Comparison of ENCODE assay signal across 35 cellular contexts in the genomic region with DNA sequence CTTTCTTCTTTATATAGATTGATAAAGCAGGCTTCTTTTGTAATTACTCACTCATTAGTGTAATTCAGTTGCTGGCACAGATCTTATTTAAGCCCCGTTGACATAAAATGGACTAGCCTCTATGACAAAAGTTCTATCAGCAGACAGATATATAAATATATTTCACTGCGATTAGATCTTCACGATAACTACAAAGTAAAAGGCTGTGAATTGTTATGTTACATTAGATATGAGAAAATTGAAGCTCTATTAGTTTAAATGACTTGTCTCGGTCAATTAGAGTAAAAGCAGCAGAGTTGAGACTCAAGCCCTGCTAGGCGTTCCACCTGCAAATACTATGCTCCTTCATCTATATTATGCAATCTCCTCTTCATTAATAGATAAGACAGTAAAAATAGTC.
"Had no signal": no experiment of that assay in that cellular context is flagged by ENCODE, and none has a peak within 500 bp of the region (broad histone marks: within the 10 kb centered on the region; RNA-seq: fewer than 3 reads in every experiment).

No MANE protein-coding gene starts in this region.

- FAIRE-seq: colon had no signal

- H3K9me3 Mint-ChIP-seq: activated B cell treated with CpG ODN at 0.5 μM for 24 hours; activated CD8-positive, alpha-beta T cell treated with anti-CD3 and anti-CD28 coated beads for 36 hours; activated naive CD4-positive, alpha-beta T cell treated with anti-CD3 and anti-CD28 coated beads, Interleukin-2, amount 50 U/mL, for 24 hours; activated naive CD8-positive, alpha-beta T cell treated with anti-CD3 and anti-CD28 coated beads for 36 hours; activated naive CD8-positive, alpha-beta T cell treated with anti-CD3 and anti-CD28 coated beads, Interleukin-2, amount 50 U/mL, for 24 hours; activated T-helper 1 cell treated with anti-CD3 and anti-CD28 coated beads, Interleukin-12 subunit alpha, Interleukin-12 subunit beta, Interleukin-2, Interleukin-4 antibody, amounts not matched to agents 30 ng/mL and 10 ng/mL and 1 ng/mL, durations not matched to agents 14 hours and 24 hours and 36 hours; activated T-helper 2 cell treated with anti-CD3 and anti-CD28 coated beads, Interferon-gamma antibody, Interleukin-2, Interleukin-4, amounts not matched to agents 10 μg/mL and 5 μg/mL and 100 μg/mL, durations not matched to agents 14 hours and 24 hours and 36 hours; T-helper 2 cell treated with Interferon-gamma antibody and Interleukin-4, amounts not matched to agents 5 μg/mL and 100 μg/mL, for 36 hours had no signal

- H3K27me3 Mint-ChIP-seq: activated B cell treated with CpG ODN at 0.5 μM for 24 hours; activated CD8-positive, alpha-beta T cell treated with anti-CD3 and anti-CD28 coated beads for 36 hours; activated naive CD4-positive, alpha-beta T cell treated with anti-CD3 and anti-CD28 coated beads, Interleukin-2, amount 50 U/mL, for 24 hours; activated naive CD8-positive, alpha-beta T cell treated with anti-CD3 and anti-CD28 coated beads for 36 hours; activated naive CD8-positive, alpha-beta T cell treated with anti-CD3 and anti-CD28 coated beads, Interleukin-2, amount 50 U/mL, for 24 hours; effector memory CD8-positive, alpha-beta T cell; T-helper 17 cell had no signal

- H3K27ac ChIP-seq: adrenal gland, body of pancreas, esophagus squamous epithelium, gastroesophageal sphincter, heart right ventricle, WERI-Rb-1 had no signal

- H3K27me3 ChIP-seq: adrenal gland, body of pancreas, esophagus squamous epithelium, gastroesophageal sphincter, heart right ventricle had no signal

- H3K4me1 ChIP-seq: adrenal gland, body of pancreas, esophagus squamous epithelium, gastroesophageal sphincter, heart right ventricle had no signal

- H3K27ac Mint-ChIP-seq: activated B cell treated with CpG ODN at 0.5 μM for 24 hours; activated CD8-positive, alpha-beta T cell treated with anti-CD3 and anti-CD28 coated beads for 36 hours; activated naive CD4-positive, alpha-beta T cell treated with anti-CD3 and anti-CD28 coated beads for 36 hours; activated naive CD4-positive, alpha-beta T cell treated with anti-CD3 and anti-CD28 coated beads, Interleukin-2, amount 50 U/mL, for 24 hours; activated naive CD8-positive, alpha-beta T cell treated with anti-CD3 and anti-CD28 coated beads for 36 hours; activated naive CD8-positive, alpha-beta T cell treated with anti-CD3 and anti-CD28 coated beads, Interleukin-2, amount 50 U/mL, for 24 hours; activated T-helper 1 cell treated with anti-CD3 and anti-CD28 coated beads, Interleukin-12 subunit alpha, Interleukin-12 subunit beta, Interleukin-2, Interleukin-4 antibody, amounts not matched to agents 30 ng/mL and 10 ng/mL and 1 ng/mL, durations not matched to agents 14 hours and 24 hours and 36 hours; activated T-helper 2 cell treated with anti-CD3 and anti-CD28 coated beads, Interferon-gamma antibody, Interleukin-2, Interleukin-4, amounts not matched to agents 10 μg/mL and 5 μg/mL and 100 μg/mL, durations not matched to agents 14 hours and 24 hours and 36 hours; effector memory CD8-positive, alpha-beta T cell; T-helper 17 cell; T-helper 2 cell treated with Interferon-gamma antibody and Interleukin-4, amounts not matched to agents 5 μg/mL and 100 μg/mL, for 36 hours had no signal

- ATAC-seq: activated CD4-positive, CD25-positive, alpha-beta regulatory T cell treated with anti-CD3 and anti-CD28 coated beads, Interleukin-2, amount 50 U/mL, for 24 hours; activated CD8-positive, alpha-beta T cell treated with anti-CD3 and anti-CD28 coated beads for 36 hours; activated naive CD8-positive, alpha-beta T cell treated with anti-CD3 and anti-CD28 coated beads, Interleukin-2, amount 50 U/mL, for 24 hours; body of pancreas; effector memory CD8-positive, alpha-beta T cell; gastroesophageal sphincter; heart right ventricle; T-helper 17 cell had no signal

- H3K9me3 ChIP-seq: adrenal gland, body of pancreas, esophagus squamous epithelium, gastroesophageal sphincter, heart right ventricle had no signal

- H3K4me1 Mint-ChIP-seq: activated B cell treated with CpG ODN at 0.5 μM for 24 hours; activated naive CD4-positive, alpha-beta T cell treated with anti-CD3 and anti-CD28 coated beads, Interleukin-2, amount 50 U/mL, for 24 hours; activated naive CD8-positive, alpha-beta T cell treated with anti-CD3 and anti-CD28 coated beads for 36 hours; activated naive CD8-positive, alpha-beta T cell treated with anti-CD3 and anti-CD28 coated beads, Interleukin-2, amount 50 U/mL, for 24 hours; T-helper 17 cell had no signal

- H3K36me3 Mint-ChIP-seq: activated naive CD4-positive, alpha-beta T cell treated with anti-CD3 and anti-CD28 coated beads, Interleukin-2, amount 50 U/mL, for 24 hours; activated naive CD8-positive, alpha-beta T cell treated with anti-CD3 and anti-CD28 coated beads for 36 hours had no signal

- DNase-seq: activated B cell treated with CpG ODN at 0.5 μM for 24 hours; activated CD4-positive, alpha-beta T cell treated with anti-CD3 and anti-CD28 coated beads for 48 hours; activated CD4-positive, alpha-beta T cell treated with anti-CD3 and anti-CD28 coated beads, Interleukin-2, amount 50 U/mL, for 1 hour; activated CD4-positive, alpha-beta T cell treated with anti-CD3 and anti-CD28 coated beads, Interleukin-2, amount 50 U/mL, for 48 hours; activated CD8-positive, alpha-beta memory T cell treated with anti-CD3 and anti-CD28 coated beads for 24 hours; activated CD8-positive, alpha-beta memory T cell treated with anti-CD3 and anti-CD28 coated beads, Interleukin-2, amount 50 U/mL, for 4 hours; activated CD8-positive, alpha-beta T cell treated with anti-CD3 and anti-CD28 coated beads for 36 hours; activated effector memory CD4-positive, alpha-beta T cell treated with anti-CD3 and anti-CD28 coated beads, Interleukin-2, amount 50 U/mL, for 16 hours; activated naive CD4-positive, alpha-beta T cell treated with anti-CD3 and anti-CD28 coated beads for 36 hours; activated naive CD8-positive, alpha-beta T cell treated with anti-CD3 and anti-CD28 coated beads for 36 hours; activated naive CD8-positive, alpha-beta T cell treated with anti-CD3 and anti-CD28 coated beads, Interleukin-2, amount 50 U/mL, for 24 hours; activated T-cell treated with anti-CD3 and anti-CD28 coated beads, Interleukin-2, amount 50 U/mL, for 1 hour; activated T-cell treated with anti-CD3 and anti-CD28 coated beads, Interleukin-2, amount 50 U/mL, for 48 hours; adrenal gland; amygdala; aorta; body of pancreas; caudate nucleus; cortex of kidney; dermis blood vessel endothelial cell; effector CD4-positive, alpha-beta T cell; effector memory CD8-positive, alpha-beta T cell; esophagus squamous epithelium; foreskin melanocyte; heart right ventricle; T-helper 17 cell; T1000; WERI-Rb-1 had no signal

- H3K36me3 ChIP-seq: adrenal gland, esophagus squamous epithelium, gastroesophageal sphincter, heart right ventricle, WERI-Rb-1 had no signal

- H3K4me3 ChIP-seq: adrenal gland, body of pancreas, esophagus squamous epithelium, gastroesophageal sphincter, heart right ventricle had no signal

- H3K4me3 Mint-ChIP-seq: activated B cell treated with CpG ODN at 0.5 μM for 24 hours; activated CD8-positive, alpha-beta T cell treated with anti-CD3 and anti-CD28 coated beads for 36 hours; activated naive CD4-positive, alpha-beta T cell treated with anti-CD3 and anti-CD28 coated beads for 36 hours; activated naive CD4-positive, alpha-beta T cell treated with anti-CD3 and anti-CD28 coated beads, Interleukin-2, amount 50 U/mL, for 24 hours; activated naive CD8-positive, alpha-beta T cell treated with anti-CD3 and anti-CD28 coated beads for 36 hours; activated naive CD8-positive, alpha-beta T cell treated with anti-CD3 and anti-CD28 coated beads, Interleukin-2, amount 50 U/mL, for 24 hours; activated T-helper 1 cell treated with anti-CD3 and anti-CD28 coated beads, Interleukin-12 subunit alpha, Interleukin-12 subunit beta, Interleukin-2, Interleukin-4 antibody, amounts not matched to agents 30 ng/mL and 10 ng/mL and 1 ng/mL, durations not matched to agents 14 hours and 24 hours and 36 hours; effector memory CD8-positive, alpha-beta T cell; T-helper 17 cell; T-helper 2 cell treated with Interferon-gamma antibody and Interleukin-4, amounts not matched to agents 5 μg/mL and 100 μg/mL, for 36 hours had no signal
